ENCODE assay signal across 8 cellular contexts in genomic region chr18:77124452-77124922, GRCh38. TPM values are rescaled to one million over a fixed set of nuclear protein-coding genes. Genes with fewer than 3 reads are reported as not detected.
DNase-seq lines count a peak whose midpoint lies in the region; ATAC-seq and TF ChIP-seq lines count a peak whose summit lies in the region.

No MANE protein-coding gene starts in this region.

- no peaks in the 10 kb centered on the region for H3K27me3 Mint-ChIP-seq in activated CD8-positive, alpha-beta T cell treated with anti-CD3 and anti-CD28 coated beads for 36 hours
- H3K27me3 Mint-ChIP-seq in naive thymus-derived CD8-positive, alpha-beta T cell: no peaks in the 10 kb centered on the region

- ATAC-seq in GM21381 (IDR thresholded peaks at IDR 0.05; ENCODE audit: unreplicated experiment) (peak; percentile 56), HG03558 (IDR thresholded peaks at IDR 0.05; ENCODE audit: extremely low read depth, unreplicated experiment) (peak; percentile 30)
- peak; percentile 89 for ATAC-seq in activated CD8-positive, alpha-beta T cell treated with anti-CD3 and anti-CD28 coated beads for 36 hours
- peak; percentile 67 to 85 for ATAC-seq in naive thymus-derived CD8-positive, alpha-beta T cell

- H3K27ac Mint-ChIP-seq in activated CD8-positive, alpha-beta T cell treated with anti-CD3 and anti-CD28 coated beads for 36 hours: peak overlapping the region; percentile 98
- H3K27ac Mint-ChIP-seq in naive thymus-derived CD8-positive, alpha-beta T cell: peak overlapping the region; percentile 30 to 98 (median 86)

- peaks cover 89% of the 10 kb centered on the region for H3K4me1 Mint-ChIP-seq in activated CD8-positive, alpha-beta T cell treated with anti-CD3 and anti-CD28 coated beads for 36 hours (ENCODE audit: low read depth)
- peaks cover 48 to 93% (median 91%) of the 10 kb centered on the region in 4 donors for H3K4me1 Mint-ChIP-seq in naive thymus-derived CD8-positive, alpha-beta T cell

- intact Hi-C loops in activated CD8-positive, alpha-beta T cell treated with anti-CD3 and anti-CD28 coated beads for 36 hours (cut with micrococcal nuclease): no loop called here

- peaks cover 49% of the 10 kb centered on the region for H3K36me3 Mint-ChIP-seq in activated CD8-positive, alpha-beta T cell treated with anti-CD3 and anti-CD28 coated beads for 36 hours (ENCODE audit: low read depth)
- H3K36me3 Mint-ChIP-seq in naive thymus-derived CD8-positive, alpha-beta T cell: peaks cover 0 to 39% (median 0%) of the 10 kb centered on the region in 3 donors

- TF ChIP-seq CTCF in activated CD8-positive, alpha-beta T cell treated with anti-CD3 and anti-CD28 coated beads for 36 hours (IDR thresholded peaks at IDR 0.05): no peak

- POLR2A ChIA-PET in activated CD8-positive, alpha-beta T cell treated with anti-CD3 and anti-CD28 coated beads for 36 hours (lab: Charles Lee): interaction anchor here (1.0 to 18.7 kb wide), 7 partner anchors 9 to 63 kb away, joined by 3 to 337 read pairs (median 6); partner anchors contain the start of gene MBP
- POLR2A ChIA-PET in naive thymus-derived CD8-positive, alpha-beta T cell (lab: Charles Lee): interaction anchor here (0.6 to 2.6 kb wide), 6 partner anchors 8 to 88 kb away, joined by 3 to 18 read pairs (median 7); partner anchors contain the start of gene MBP

- DNase-seq in EH (ENCODE audit: low read depth) (peak; percentile 30), ureter (ENCODE audit: low spot score) (no peak), NCI-H1694 treated with DMSO at 0.1 percent for 48 hours (lab: John Stamatoyannopoulos, UW) (no peak), HuH-7 (ENCODE audit: low spot score) (no peak)
- peak; percentile 84 for DNase-seq in activated CD8-positive, alpha-beta T cell treated with anti-CD3 and anti-CD28 coated beads for 36 hours
- DNase-seq in naive thymus-derived CD8-positive, alpha-beta T cell: peak in 6 of 10 donors; percentile 32 to 56 (median 42)

- peak overlapping the region; percentile 79 for H3K4me3 Mint-ChIP-seq in activated CD8-positive, alpha-beta T cell treated with anti-CD3 and anti-CD28 coated beads for 36 hours
- H3K4me3 Mint-ChIP-seq in naive thymus-derived CD8-positive, alpha-beta T cell: peak overlapping the region; percentile 64 to 84 (median 78)

- H3K9me3 Mint-ChIP-seq in activated CD8-positive, alpha-beta T cell treated with anti-CD3 and anti-CD28 coated beads for 36 hours: no peaks in the 10 kb centered on the region
- H3K9me3 Mint-ChIP-seq in naive thymus-derived CD8-positive, alpha-beta T cell: no peaks in the 10 kb centered on the region

- CTCF ChIA-PET in activated CD8-positive, alpha-beta T cell treated with anti-CD3 and anti-CD28 coated beads for 36 hours (lab: Charles Lee): interaction anchor here (0.9 to 8.7 kb wide), 6 partner anchors 9 to 124 kb away, joined by 3 to 92 read pairs (median 4); no protein-coding TSS in a partner anchor

RNA-seq across cellular contexts. Expression of gene MBP, which starts 8.1 kb away (rescaled TPM):
- total RNA-seq in activated CD8-positive, alpha-beta T cell treated with anti-CD3 and anti-CD28 coated beads for 36 hours: 10 to 100 TPM; 39.9 to 41.5 TPM
- 100 to 1,000 TPM in 1 of 2 experiments, 10 to 100 TPM in 1; 99.9 to 108 TPM for total RNA-seq in naive thymus-derived CD8-positive, alpha-beta T cell
- 100 to 1,000 TPM in 2 of 3 donors, 10 to 100 TPM in 1; 89.2 to 148 (median 105) TPM for polyA plus RNA-seq in naive thymus-derived CD8-positive, alpha-beta T cell
- total RNA-seq in ureter: 78.7 TPM

Comparison
In these comparisons a context has a peak if more than half of its experiments do, and no peak if none do; other contexts are left out.
1. DNase-seq: peak in EH (single experiment), activated CD8-positive, alpha-beta T cell treated with anti-CD3 and anti-CD28 coated beads for 36 hours (single experiment) and naive thymus-derived CD8-positive, alpha-beta T cell (6 of 10); none in ureter (single experiment), NCI-H1694 treated with DMSO at 0.1 percent for 48 hours (single experiment) and HuH-7 (single experiment).
2. ATAC-seq: peak in every context shown above with its lines; median percentile 89 in activated CD8-positive, alpha-beta T cell treated with anti-CD3 and anti-CD28 coated beads for 36 hours; 76 in naive thymus-derived CD8-positive, alpha-beta T cell; 56 in GM21381; 30 in HG03558.